In the genomic region with DNA sequence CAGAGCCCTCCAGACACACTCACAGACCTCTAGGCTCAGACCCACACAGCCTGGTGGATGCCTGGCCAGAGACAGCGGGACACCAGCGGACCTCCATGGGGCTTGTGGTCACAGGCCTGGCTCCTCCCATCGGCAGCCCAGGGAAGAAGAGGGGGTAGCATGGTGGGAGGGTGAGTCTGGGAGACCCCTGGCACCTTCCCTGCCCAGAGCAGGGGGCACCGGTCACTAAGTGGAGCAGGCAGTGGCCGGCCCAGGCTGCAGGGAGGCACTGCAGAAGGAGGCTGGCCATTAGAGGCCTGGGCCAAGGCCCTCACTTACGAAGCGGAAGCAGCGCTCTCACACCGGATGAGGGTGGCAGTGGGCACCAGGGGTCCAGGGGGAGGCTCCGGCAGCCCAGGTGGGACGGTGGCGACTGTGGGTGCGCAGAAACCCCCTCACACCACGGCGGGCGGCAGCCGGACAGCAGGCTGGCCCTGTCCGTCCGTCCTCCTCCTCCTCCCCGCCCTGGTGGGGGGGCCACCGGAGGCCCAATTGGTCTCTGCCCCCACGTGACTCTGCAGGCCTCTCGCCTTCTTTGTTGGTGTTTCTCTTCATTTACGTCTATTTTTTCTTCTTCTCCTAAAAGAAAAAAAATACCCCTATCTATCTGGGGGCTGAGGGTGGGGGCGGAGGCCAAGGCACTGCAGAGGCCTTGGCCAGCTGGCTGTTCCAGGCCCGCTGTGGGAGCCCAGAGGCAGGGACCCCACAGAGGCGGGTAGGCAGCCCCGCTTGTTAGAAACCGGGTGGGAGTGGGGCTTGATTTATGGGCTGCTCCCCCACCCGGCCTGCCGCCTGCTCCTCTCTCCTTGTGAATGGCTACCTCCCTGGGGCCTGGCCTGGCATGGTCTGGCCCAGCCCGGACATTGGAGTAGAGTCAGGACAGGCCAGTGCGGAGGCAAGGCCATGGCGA, we compare ENCODE assay signal across 22 cellular contexts. TPM values are rescaled to one million over a fixed set of nuclear protein-coding genes. Genes with fewer than 3 reads are reported as not detected.
"Had no signal": no experiment of that assay in that cellular context is flagged by ENCODE, and none has a peak within 500 bp of the region (broad histone marks: within the 10 kb centered on the region; RNA-seq: fewer than 3 reads in every experiment).

Gene NR5A1, minus strand, starts transcription at position 469 of the 949 bp plus-strand sequence. CDS start 4,004 bp downstream, outside the sequence.

- H3K4me3 Mint-ChIP-seq: activated CD8-positive, alpha-beta memory T cell treated with anti-CD3 and anti-CD28 coated beads, Interleukin-2, amount 10 ng/mL, durations not matched to agents 7 days and 5 days; activated naive CD8-positive, alpha-beta T cell treated with anti-CD3 and anti-CD28 coated beads, Interleukin-2, amount 10 ng/mL, durations not matched to agents 7 days and 5 days; activated T-cell treated with anti-CD3 and anti-CD28 coated beads, Interleukin-2, amount 50 U/mL, for 4 hours; nephron progenitor cell had no signal

- H3K36me3 Mint-ChIP-seq: activated naive CD8-positive, alpha-beta T cell treated with anti-CD3 and anti-CD28 coated beads, Interleukin-2, amount 10 ng/mL, durations not matched to agents 7 days and 5 days had no signal

- FAIRE-seq: frontal cortex, islet of Langerhans had no signal

- H3K27ac Mint-ChIP-seq: activated CD8-positive, alpha-beta memory T cell treated with anti-CD3 and anti-CD28 coated beads, Interleukin-2, amount 10 ng/mL, durations not matched to agents 7 days and 5 days; activated naive CD8-positive, alpha-beta T cell treated with anti-CD3 and anti-CD28 coated beads, Interleukin-2, amount 10 ng/mL, durations not matched to agents 7 days and 5 days; nephron progenitor cell had no signal

- H3K4me3 ChIP-seq: cardiac muscle cell, colonic mucosa, heart left ventricle, skin epidermis, tibial artery, vagina had no signal

- ATAC-seq: activated CD8-positive, alpha-beta memory T cell treated with anti-CD3 and anti-CD28 coated beads, Interleukin-2, amount 10 ng/mL, durations not matched to agents 7 days and 5 days; activated T-cell treated with anti-CD3 and anti-CD28 coated beads, Interleukin-2, amount 50 U/mL, for 4 hours; heart left ventricle had no signal

- H3K27ac ChIP-seq: ascending aorta, cardiac muscle cell, colonic mucosa, heart left ventricle, parathyroid adenoma, skin epidermis, tibial artery, vagina had no signal

- H3K9me3 Mint-ChIP-seq: activated naive CD8-positive, alpha-beta T cell treated with anti-CD3 and anti-CD28 coated beads, Interleukin-2, amount 10 ng/mL, durations not matched to agents 7 days and 5 days; activated T-cell treated with anti-CD3 and anti-CD28 coated beads, Interleukin-2, amount 50 U/mL, for 4 hours; nephron progenitor cell had no signal

- DNase-seq: activated CD4-positive, alpha-beta T cell treated with anti-CD3 and anti-CD28 coated beads for 1 hour; activated CD4-positive, alpha-beta T cell treated with anti-CD3 and anti-CD28 coated beads, Interleukin-2, amount 50 U/mL, for 48 hours; activated CD8-positive, alpha-beta memory T cell treated with anti-CD3 and anti-CD28 coated beads, Interleukin-2, amount 10 ng/mL, durations not matched to agents 7 days and 5 days; activated effector memory CD4-positive, alpha-beta T cell treated with anti-CD3 and anti-CD28 coated beads, Interleukin-2, amount 50 U/mL, for 16 hours; activated naive CD8-positive, alpha-beta T cell treated with anti-CD3 and anti-CD28 coated beads, Interleukin-2, amount 10 ng/mL, durations not matched to agents 7 days and 5 days; activated T-cell treated with anti-CD3 and anti-CD28 coated beads, Interleukin-2, amount 50 U/mL, for 4 hours; colonic mucosa; effector memory CD4-positive, alpha-beta T cell; heart left ventricle; mesendoderm; nephron progenitor cell; T-helper 2 cell; tibial artery had no signal

- H3K9me3 ChIP-seq: ascending aorta, colonic mucosa, heart left ventricle, tibial artery, vagina had no signal

- H3K36me3 ChIP-seq: ascending aorta, cardiac muscle cell, colonic mucosa, heart left ventricle, tibial artery, vagina had no signal

- H2AFZ ChIP-seq: parathyroid adenoma had no signal

- H3K79me2 ChIP-seq: parathyroid adenoma had no signal

- H3K4me1 ChIP-seq: parathyroid adenoma had no signal

- H3K9ac ChIP-seq: parathyroid adenoma had no signal

RNA-seq across cellular contexts. Expression of gene NR5A1, which starts in this region (rescaled TPM):
- total RNA-seq: activated CD8-positive, alpha-beta memory T cell treated with anti-CD3 and anti-CD28 coated beads, Interleukin-2, amount 10 ng/mL, durations not matched to agents 7 days and 5 days; activated naive CD8-positive, alpha-beta T cell treated with anti-CD3 and anti-CD28 coated beads, Interleukin-2, amount 10 ng/mL, durations not matched to agents 7 days and 5 days; fibroblast of lung; frontal cortex; heart left ventricle; liver had no signal
- polyA plus RNA-seq: cardiac muscle cell, fibroblast of lung, liver had no signal
